Comparison of ENCODE assay signal across 10 cellular contexts in the genomic region with DNA sequence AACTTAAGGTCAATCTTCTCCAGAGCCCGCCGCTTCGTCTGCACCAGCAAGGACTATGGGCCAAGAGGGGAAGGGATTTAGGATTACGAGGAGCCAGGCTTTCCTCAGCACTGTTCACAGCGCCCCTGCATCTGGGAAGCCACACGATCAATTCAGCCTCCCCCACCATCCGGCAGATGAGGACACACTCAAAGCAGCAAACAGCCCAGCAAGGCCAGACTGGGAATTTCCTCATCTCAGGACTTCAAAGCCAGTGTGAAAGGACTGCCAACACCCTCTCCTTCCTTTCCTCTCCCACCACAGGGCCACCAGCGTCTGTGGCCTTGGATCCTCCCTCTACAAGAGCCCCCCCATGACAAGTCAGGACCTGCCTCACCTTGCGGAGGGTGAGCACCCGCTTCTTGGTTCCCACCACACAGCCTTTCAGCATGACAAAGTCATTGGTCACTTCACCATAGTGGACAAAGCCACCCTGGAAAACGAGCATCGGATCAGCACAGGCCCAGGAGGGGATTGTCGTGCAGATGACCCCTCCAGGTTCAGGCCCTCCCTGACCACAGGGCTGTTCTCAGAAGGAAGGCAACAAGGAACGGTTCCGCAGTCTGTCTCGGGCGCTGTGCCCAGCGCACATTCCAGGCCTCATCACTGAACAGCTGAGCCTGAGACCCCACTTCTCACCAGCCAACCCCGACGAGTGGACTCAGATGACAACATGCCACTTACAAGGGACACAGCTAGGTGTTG. TPM values are rescaled to one million over a fixed set of nuclear protein-coding genes. Genes with fewer than 3 reads are reported as not detected.
DNase-seq lines count a peak whose midpoint lies in the region; ATAC-seq and TF ChIP-seq lines count a peak whose summit lies in the region.
"Had no signal": no experiment of that assay in that cellular context is flagged by ENCODE, and none has a peak within 500 bp of the region (broad histone marks: within the 10 kb centered on the region; RNA-seq: fewer than 3 reads in every experiment).

No MANE protein-coding gene starts in this region.

- H3F3A ChIP-seq in neural progenitor cell (ENCODE audit: low read depth) = peaks cover 92% of the 10 kb centered on the region

- no peak for DNase-seq in activated CD4-positive, alpha-beta T cell treated with anti-CD3 and anti-CD28 coated beads, Interleukin-2, amount 10 ng/mL, durations not matched to agents 24 days and 14 days
- no peak for DNase-seq in activated CD4-positive, alpha-beta T cell treated with anti-CD3 and anti-CD28 coated beads, Interleukin-2, amount 50 U/mL, for 1 hour
- DNase-seq in adrenal gland = peak in 6 of 7 donors; percentile 28 to 71 (median 61)
- DNase-seq in neural progenitor cell (ENCODE audit: low spot score) = no peak
- no peak for DNase-seq in medulla oblongata (ENCODE audit: extremely low spot score)
- DNase-seq: GF-D8, upper lobe of left lung had no signal

- H3K36me3 ChIP-seq in HUES48 (ENCODE audit: control insufficient read depth, insufficient read depth, low read length) (peaks cover 73% of the 10 kb centered on the region), adrenal gland (replicated peaks in 1 of 2) (peaks cover 0 to 68% of the 10 kb centered on the region in 2 donors), neural progenitor cell (peaks cover 11% of the 10 kb centered on the region)

- H3K27ac Mint-ChIP-seq in activated CD4-positive, alpha-beta T cell treated with anti-CD3 and anti-CD28 coated beads, Interleukin-2, amount 10 ng/mL, durations not matched to agents 24 days and 14 days = peak overlapping the region; percentile 60
- H3K27ac Mint-ChIP-seq in neural progenitor cell = no peak overlapping the region

- 49 to 57% (median 51%) methylated on average over 14 to 20 of the region's 20 CpGs for WGBS in adrenal gland, 4 donors

- no peaks in the 10 kb centered on the region for H3K9me3 Mint-ChIP-seq in activated CD4-positive, alpha-beta T cell treated with anti-CD3 and anti-CD28 coated beads, Interleukin-2, amount 10 ng/mL, durations not matched to agents 24 days and 14 days
- no peaks in the 10 kb centered on the region for H3K9me3 Mint-ChIP-seq in neural progenitor cell

- H3K4me1 Mint-ChIP-seq in activated CD4-positive, alpha-beta T cell treated with anti-CD3 and anti-CD28 coated beads, Interleukin-2, amount 10 ng/mL, durations not matched to agents 24 days and 14 days = peaks cover 39% of the 10 kb centered on the region
- H3K4me1 Mint-ChIP-seq in neural progenitor cell = peaks cover 49% of the 10 kb centered on the region

- H3K27ac ChIP-seq in HUES48 (ENCODE audit: low read depth, low read length) = peak overlapping the region; percentile 31
- H3K27ac ChIP-seq in adrenal gland = peak overlapping the region; percentile 19 to 99 (median 82)
- H3K27ac ChIP-seq in neural progenitor cell = peak overlapping the region; percentile 14

- no peak overlapping the region for H2AFZ ChIP-seq in neural progenitor cell (replicated peaks)

- TF ChIP-seq POLR2A in adrenal gland (IDR thresholded peaks at IDR 0.05) = no peak

- H3K79me2 ChIP-seq in neural progenitor cell (ENCODE audit: low read depth) = peaks cover 52% of the 10 kb centered on the region

- H3K9ac ChIP-seq in HUES48 (ENCODE audit: low read depth, low read length) (no peak overlapping the region), neural progenitor cell (no peak overlapping the region)

- no peak overlapping the region for H3K4me3 Mint-ChIP-seq in activated CD4-positive, alpha-beta T cell treated with anti-CD3 and anti-CD28 coated beads, Interleukin-2, amount 10 ng/mL, durations not matched to agents 24 days and 14 days
- peak overlapping the region; percentile 33 for H3K4me3 Mint-ChIP-seq in neural progenitor cell

- H3K4me1 ChIP-seq in HUES48 (ENCODE audit: control insufficient read depth, insufficient read depth, low read length) (peaks cover 36% of the 10 kb centered on the region), adrenal gland (replicated peaks in 1 of 2) (peaks cover 56 to 69% of the 10 kb centered on the region in 2 donors), neural progenitor cell (peaks cover 32% of the 10 kb centered on the region)

- H3K4me3 ChIP-seq in HUES48 (ENCODE audit: low read depth, low read length) (no peak overlapping the region), adrenal gland (no peak overlapping the region), neural progenitor cell (no peak overlapping the region)

- no peak for ATAC-seq in GM21737 (IDR thresholded peaks at IDR 0.05; ENCODE audit: unreplicated experiment)
- no peak for ATAC-seq in GM21367 (IDR thresholded peaks at IDR 0.05; ENCODE audit: unreplicated experiment)

- H3K4me2 ChIP-seq in neural progenitor cell = no peak overlapping the region

- TF ChIP-seq CTCF in adrenal gland (IDR thresholded peaks at IDR 0.05) (no peak), neural progenitor cell (IDR thresholded peaks at IDR 0.05) (no peak)

- H4K20me1 ChIP-seq in neural progenitor cell (ENCODE audit: low read depth) = peaks cover 91% of the 10 kb centered on the region

- H3K36me3 Mint-ChIP-seq in activated CD4-positive, alpha-beta T cell treated with anti-CD3 and anti-CD28 coated beads, Interleukin-2, amount 10 ng/mL, durations not matched to agents 24 days and 14 days (ENCODE audit: low read depth) = peaks cover 74% of the 10 kb centered on the region
- H3K36me3 Mint-ChIP-seq in neural progenitor cell = peaks cover 44% of the 10 kb centered on the region

- H3K27me3 Mint-ChIP-seq in activated CD4-positive, alpha-beta T cell treated with anti-CD3 and anti-CD28 coated beads, Interleukin-2, amount 10 ng/mL, durations not matched to agents 24 days and 14 days = no peaks in the 10 kb centered on the region
- peaks cover 10% of the 10 kb centered on the region for H3K27me3 Mint-ChIP-seq in neural progenitor cell (ENCODE audit: insufficient read depth, low read depth)

- no peaks in the 10 kb centered on the region for H3K27me3 ChIP-seq in HUES48 (ENCODE audit: control insufficient read depth, insufficient read depth, low read length)
- H3K27me3 ChIP-seq in adrenal gland = no peaks in the 10 kb centered on the region
- H3K27me3 ChIP-seq in neural progenitor cell = no peaks in the 10 kb centered on the region
- H3K27me3 ChIP-seq: upper lobe of left lung had no signal

- intact Hi-C loops in activated CD4-positive, alpha-beta T cell treated with anti-CD3 and anti-CD28 coated beads, Interleukin-2, amount 10 ng/mL, durations not matched to agents 24 days and 14 days (cut with micrococcal nuclease) = loop anchor here (10.0 kb wide), 1 partner anchor 309 kb away; no protein-coding TSS in a partner anchor
- intact Hi-C loops in adrenal gland (cut with DNase I) = loop anchor here in 1 of 2 donors (2.0 to 10.0 kb wide), 2 partner anchors 143 to 309 kb away; no protein-coding TSS in a partner anchor

- H3K9me3 ChIP-seq in HUES48 (ENCODE audit: control insufficient read depth, insufficient read depth, low read length) (no peaks in the 10 kb centered on the region), adrenal gland (replicated peaks in 1 of 3) (no peaks in the 10 kb centered on the region), neural progenitor cell (ENCODE audit: low read depth) (no peaks in the 10 kb centered on the region)
- H3K9me3 ChIP-seq: upper lobe of left lung had no signal

RNA-seq across cellular contexts. Expression of gene RPL3, which starts 6.0 kb away (rescaled TPM):
- 2,129 and 2,132 TPM in 2 replicates for total RNA-seq in activated CD4-positive, alpha-beta T cell treated with anti-CD3 and anti-CD28 coated beads, Interleukin-2, amount 10 ng/mL, durations not matched to agents 24 days and 14 days
- 1,000 to 10,000 TPM; 1,374 to 2,518 (median 1,954) TPM for total RNA-seq in adrenal gland
- 1,000 to 10,000 TPM; 1,433 to 2,713 (median 2,271) TPM for polyA plus RNA-seq in adrenal gland
- total RNA-seq in neural progenitor cell (ENCODE audit: low replicate concordance) = 3,021 and 4,709 TPM in 2 replicates

RNA-seq across cellular contexts. Expression of gene SYNGR1, which starts 36.4 kb away (rescaled TPM):
- total RNA-seq in activated CD4-positive, alpha-beta T cell treated with anti-CD3 and anti-CD28 coated beads, Interleukin-2, amount 10 ng/mL, durations not matched to agents 24 days and 14 days = not detected in 2 replicates
- total RNA-seq in adrenal gland (10 to 100 TPM in 7 of 8 donors, 1 to 10 TPM in 1; 9.3 to 80.0 (median 35.8) TPM), neural progenitor cell (ENCODE audit: low replicate concordance) (11.0 and 26.9 TPM in 2 replicates)
- polyA plus RNA-seq in adrenal gland = 10 to 100 TPM in 2 of 3 donors, 1 to 10 TPM in 1; 8.5 to 26.4 (median 18.6) TPM

Comparison
In these comparisons a context has a peak if more than half of its experiments do, and no peak if none do; other contexts are left out.
1. DNase-seq: peak in adrenal gland (6 of 7); none in activated CD4-positive, alpha-beta T cell treated with anti-CD3 and anti-CD28 coated beads, Interleukin-2, amount 10 ng/mL, durations not matched to agents 24 days and 14 days (single experiment), activated CD4-positive, alpha-beta T cell treated with anti-CD3 and anti-CD28 coated beads, Interleukin-2, amount 50 U/mL, for 1 hour (single experiment), neural progenitor cell (single experiment) and medulla oblongata (single experiment).
2. H3K27ac ChIP-seq: peak in every context shown above with its lines; median percentile 82 in adrenal gland; 31 in HUES48; 14 in neural progenitor cell.